ENCODE assay signal across 10 cellular contexts in genomic region chr15:92920595-92921169, GRCh38. TPM values are rescaled to one million over a fixed set of nuclear protein-coding genes. Genes with fewer than 3 reads are reported as not detected.
DNase-seq lines count a peak whose midpoint lies in the region; ATAC-seq, FAIRE-seq and TF ChIP-seq lines count a peak whose summit lies in the region.
"Had no signal": no experiment of that assay in that cellular context is flagged by ENCODE, and none has a peak within 500 bp of the region (broad histone marks: within the 10 kb centered on the region; RNA-seq: fewer than 3 reads in every experiment).

No MANE protein-coding gene starts in this region.

- H3K27ac ChIP-seq in transverse colon = peak overlapping the region; percentile 81 to 99 (median 98)
- H3K27ac ChIP-seq: KMS-11, SJCRH30 had no signal

- peaks cover 85% of the 10 kb centered on the region for H3K4me1 Mint-ChIP-seq in activated T-cell treated with anti-CD3 and anti-CD28 coated beads, Interleukin-2, amount 50 U/mL, for 4 hours (ENCODE audit: low read depth)

- DNase-seq in activated T-cell treated with anti-CD3 and anti-CD28 coated beads, Interleukin-2, amount 50 U/mL, for 4 hours = no peak
- DNase-seq in activated T-cell treated with anti-CD3 and anti-CD28 coated beads, Interleukin-2, amount 50 U/mL, for 1 hour = no peak
- peak; percentile 74 for DNase-seq in bronchial epithelial cell (ENCODE audit: low read depth)
- DNase-seq in transverse colon = no peak
- no peak for DNase-seq in D721Med (ENCODE audit: insufficient read length, low spot score)
- DNase-seq in GM10266 (ENCODE audit: extremely low spot score) = no peak
- DNase-seq in OCI-M2 (lab: John Stamatoyannopoulos, UW; ENCODE audit: unreplicated experiment) = no peak
- DNase-seq: SJCRH30 had no signal

- TF ChIP-seq CTCF in bronchial epithelial cell (IDR thresholded peaks at IDR 0.05; ENCODE audit: insufficient read depth, low read length, severe bottlenecking) (no peak), transverse colon (IDR thresholded peaks at IDR 0.05) (no peak), D721Med (IDR thresholded peaks at IDR 0.05; ENCODE audit: insufficient read depth, missing control alignments) (no peak), GM10266 (IDR thresholded peaks at IDR 0.05; ENCODE audit: control insufficient read depth, insufficient read depth, low read depth, missing control alignments) (no peak)

- no peak overlapping the region for H3K4me3 ChIP-seq in bronchial epithelial cell (ENCODE audit: low read depth, low read length)
- no peak overlapping the region for H3K4me3 ChIP-seq in mucosa of stomach (ENCODE audit: low read length)
- H3K4me3 ChIP-seq in transverse colon = no peak overlapping the region
- H3K4me3 ChIP-seq: SJCRH30 had no signal

- peaks cover 41% of the 10 kb centered on the region for H3K36me3 Mint-ChIP-seq in activated T-cell treated with anti-CD3 and anti-CD28 coated beads, Interleukin-2, amount 50 U/mL, for 4 hours (ENCODE audit: insufficient read depth)

- TF ChIP-seq POLR2A in transverse colon (IDR thresholded peaks at IDR 0.05) = no peak

- ATAC-seq in activated T-cell treated with anti-CD3 and anti-CD28 coated beads, Interleukin-2, amount 50 U/mL, for 4 hours = no peak

- peak overlapping the region; percentile 6 for H3K4me3 Mint-ChIP-seq in activated T-cell treated with anti-CD3 and anti-CD28 coated beads, Interleukin-2, amount 50 U/mL, for 4 hours

- TF ChIP-seq EP300 in transverse colon (IDR thresholded peaks at IDR 0.05; ENCODE audit: low read depth) = no peak

- H3K9ac ChIP-seq in mucosa of stomach (ENCODE audit: low read length) = peak overlapping the region; percentile 63
- H3K9ac ChIP-seq: KMS-11 had no signal

- no peaks in the 10 kb centered on the region for H3K27me3 Mint-ChIP-seq in activated T-cell treated with anti-CD3 and anti-CD28 coated beads, Interleukin-2, amount 50 U/mL, for 4 hours (ENCODE audit: low read depth)

- intact Hi-C loops in transverse colon (cut with DNase I; ENCODE audit: low total_unique reads) = loop anchor here (5.0 kb wide), 2 partner anchors 118 to 293 kb away; no protein-coding TSS in a partner anchor

- no peaks in the 10 kb centered on the region for H3K27me3 ChIP-seq in bronchial epithelial cell (ENCODE audit: control insufficient read depth, insufficient read depth, low read length)
- H3K27me3 ChIP-seq in mucosa of stomach (ENCODE audit: control insufficient read depth, insufficient read depth, low read length) = no peaks in the 10 kb centered on the region
- H3K27me3 ChIP-seq in transverse colon = no peaks in the 10 kb centered on the region
- H3K27me3 ChIP-seq: SJCRH30 had no signal

- in situ Hi-C loops in transverse colon (cut with MboI; ENCODE audit: low pct_ligation_motif_present in 1 of 4, low pct_unique_long_range_greater_than_20kb in 1 of 4, low sequenced_read_pairs in 3 of 4) = loop anchor here in 1 of 4 donors (10.0 kb wide), 1 partner anchor 126 kb away; no protein-coding TSS in a partner anchor

- H3K9me3 Mint-ChIP-seq in activated T-cell treated with anti-CD3 and anti-CD28 coated beads, Interleukin-2, amount 50 U/mL, for 4 hours = no peaks in the 10 kb centered on the region

- FAIRE-seq in bronchial epithelial cell (lab: Jason Lieb, UNC) = no peak
- FAIRE-seq in D721Med (lab: Jason Lieb, UNC) = no peak

- H3K4me1 ChIP-seq in mucosa of stomach (ENCODE audit: control insufficient read depth, insufficient read depth, low read length) = peaks cover 60% of the 10 kb centered on the region
- peaks cover 37 to 97% (median 71%) of the 10 kb centered on the region in 4 donors for H3K4me1 ChIP-seq in transverse colon

- no peaks in the 10 kb centered on the region for H3K9me3 ChIP-seq in mucosa of stomach (ENCODE audit: control insufficient read depth, low read length)
- H3K9me3 ChIP-seq in transverse colon = no peaks in the 10 kb centered on the region
- H3K9me3 ChIP-seq: SJCRH30 had no signal

- 44 to 47% methylated on average over 5 of the region's 5 CpGs for WGBS in transverse colon (ENCODE audit: low coverage in 1 of 2), 2 donors

- H3K36me3 ChIP-seq in bronchial epithelial cell (ENCODE audit: control insufficient read depth, insufficient read depth, low read length) (peaks cover 12% of the 10 kb centered on the region), mucosa of stomach (ENCODE audit: control insufficient read depth, insufficient read depth, low read length) (no peaks in the 10 kb centered on the region), transverse colon (peaks cover 0 to 10% (median 0%) of the 10 kb centered on the region in 4 donors)

RNA-seq across cellular contexts. Expression of gene CHD2, which starts 20.6 kb away (rescaled TPM):
- 10 to 100 TPM; 58.0 to 67.7 (median 59.7) TPM for total RNA-seq in activated T-cell treated with anti-CD3 and anti-CD28 coated beads, Interleukin-2, amount 50 U/mL, for 4 hours
- total RNA-seq in bronchial epithelial cell (65.6 and 104 TPM in 2 replicates), transverse colon (100 to 1,000 TPM in 3 of 4 donors, 10 to 100 TPM in 1; 90.5 to 190 (median 138) TPM)
